Comparison of ENCODE assay signal across 18 cellular contexts in the genomic region with DNA sequence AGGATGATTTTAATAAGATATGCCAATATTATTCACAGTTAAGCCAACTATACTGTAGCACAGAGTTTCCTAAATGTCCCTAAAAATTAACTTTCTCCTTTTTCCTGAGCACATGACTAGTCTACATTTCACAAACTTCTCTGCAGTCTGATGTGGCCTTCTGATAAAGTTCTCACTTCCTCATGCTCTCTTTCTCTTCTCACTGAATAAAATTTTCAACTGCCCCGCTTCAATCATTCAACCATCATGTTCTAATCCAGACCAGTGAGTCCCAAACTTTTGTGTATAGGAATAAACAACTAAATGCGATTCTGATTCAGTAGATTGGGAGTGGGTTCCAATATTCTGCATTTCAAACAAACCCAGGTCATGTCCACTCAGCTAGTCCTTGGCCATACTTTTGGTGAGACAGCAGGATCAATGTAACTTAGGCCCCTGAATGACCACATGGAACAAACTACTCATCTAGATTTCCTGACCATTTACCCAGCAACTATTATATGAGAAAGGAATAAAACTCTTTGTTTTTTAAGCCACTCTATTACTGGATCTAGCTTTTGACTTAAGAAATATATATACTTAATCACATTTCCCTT. TPM values are rescaled to one million over a fixed set of nuclear protein-coding genes. Genes with fewer than 3 reads are reported as not detected.
A peak's percentile ranks its signal among the peaks of the same experiment; 100 is the strongest.
DNase-seq lines count a peak whose midpoint lies in the region; ATAC-seq and TF ChIP-seq lines count a peak whose summit lies in the region.
"Had no signal": no experiment of that assay in that cellular context is flagged by ENCODE, and none has a peak within 500 bp of the region (broad histone marks: within the 10 kb centered on the region; RNA-seq: fewer than 3 reads in every experiment).

No MANE protein-coding gene starts in this region.

- no peaks in the 10 kb centered on the region for H3K36me3 ChIP-seq in mammary epithelial cell (ENCODE audit: insufficient read depth, low read length)
- no peaks in the 10 kb centered on the region for H3K36me3 ChIP-seq in mucosa of descending colon (ENCODE audit: low read depth)
- H3K36me3 ChIP-seq: gastrocnemius medialis, HAP-1 had no signal

- in situ Hi-C loops in mammary epithelial cell (cut with MboI; ENCODE audit: low sequenced_read_pairs in 2 of 2) = no loop called here

- DNase-seq in MCF 10A (ENCODE audit: unreplicated experiment) (no peak), mammary epithelial cell (no peak), NB4 (ENCODE audit: low read depth) (peak; percentile 34), activated B cell treated with CpG ODN at 0.5 μM for 24 hours (no peak), mucosa of descending colon (no peak), retina (no peak)
- DNase-seq in activated CD4-positive, alpha-beta T cell treated with anti-CD3 and anti-CD28 coated beads, Interleukin-2, amount 50 U/mL, for 48 hours = no peak
- DNase-seq: activated CD4-positive, alpha-beta T cell treated with anti-CD3 and anti-CD28 coated beads for 1 hour; activated CD8-positive, alpha-beta memory T cell treated with anti-CD3 and anti-CD28 coated beads, Interleukin-2, amount 50 U/mL, for 4 hours; gastrocnemius medialis; left ventricle myocardium superior; NCI-H187; NCI-H446; stimulated activated naive CD8-positive, alpha-beta T cell treated with anti-CD3 and anti-CD28 coated beads, Interleukin-15, Interleukin-2, amounts not matched to agents 100 U/mL and 50 U/mL, for 24 hours; T-cell had no signal

- intact Hi-C loops in MCF 10A (cut with micrococcal nuclease) (no loop called here), mammary epithelial cell (cut with micrococcal nuclease) (no loop called here), activated B cell treated with CpG ODN at 0.5 μM for 24 hours (cut with micrococcal nuclease) (loop anchor here (1.0 to 5.0 kb wide), 3 partner anchors 19 to 146 kb away; no protein-coding TSS in a partner anchor), mucosa of descending colon (cut with DNase I, micrococcal nuclease) (no loop called here)

- CTCF ChIA-PET in MCF 10A (lab: Yijun Ruan, JAX) (interaction anchor here (1.3 kb wide), 1 partner anchor 10 kb away, joined by 4 read pairs; no protein-coding TSS in a partner anchor), mammary epithelial cell (lab: Charles Lee; ENCODE audit: low non-redundant PET) (no interaction called here), activated B cell treated with CpG ODN at 0.5 μM for 24 hours (lab: Charles Lee) (interaction anchor here (0.6 to 1.4 kb wide), 2 partner anchors 78 to 154 kb away, joined by 3 to 4 read pairs; no protein-coding TSS in a partner anchor)

- TF ChIP-seq CTCF in MCF 10A (IDR thresholded peaks at IDR 0.05; ENCODE audit: unreplicated experiment) (no peak), mammary epithelial cell (conservative IDR thresholded peaks at IDR 0.05 in 1 of 2, IDR thresholded peaks at IDR 0.05 in 1 of 2; ENCODE audit: extremely low read depth in 1 of 2, insufficient read depth in 1 of 2, low read depth in 1 of 2, low read length in 2 of 2) (no peak), NB4 (IDR thresholded peaks at IDR 0.05; ENCODE audit: low read depth, low read length) (no peak), activated B cell treated with CpG ODN at 0.5 μM for 24 hours (IDR thresholded peaks at IDR 0.05) (no peak), mucosa of descending colon (IDR thresholded peaks at IDR 0.05) (no peak)

- no peaks in the 10 kb centered on the region for H3K9me3 ChIP-seq in mammary epithelial cell (replicated peaks; ENCODE audit: insufficient read depth, low read length)
- H3K9me3 ChIP-seq in mucosa of descending colon = no peaks in the 10 kb centered on the region
- H3K9me3 ChIP-seq: gastrocnemius medialis had no signal

- H3K4me3 Mint-ChIP-seq in MCF 10A (ENCODE audit: unreplicated experiment) (no peak overlapping the region), activated B cell treated with CpG ODN at 0.5 μM for 24 hours (peak overlapping the region; percentile 66)

- H3K4me1 Mint-ChIP-seq in MCF 10A (ENCODE audit: insufficient read depth, unreplicated experiment) = peaks cover 8% of the 10 kb centered on the region
- peaks cover 70% of the 10 kb centered on the region for H3K4me1 Mint-ChIP-seq in activated B cell treated with CpG ODN at 0.5 μM for 24 hours

- no peak overlapping the region for H3K27ac ChIP-seq in mammary epithelial cell (ENCODE audit: insufficient read depth, low read depth, low read length)
- H3K27ac ChIP-seq: coronary artery, gastrocnemius medialis had no signal

- ATAC-seq in activated B cell treated with CpG ODN at 0.5 μM for 24 hours (ENCODE audit: low read depth) (peak; percentile 46), mucosa of descending colon (no peak), esophagus mucosa (no peak)
- ATAC-seq: gastrocnemius medialis; left ventricle myocardium superior; stimulated activated naive CD8-positive, alpha-beta T cell treated with anti-CD3 and anti-CD28 coated beads, Interleukin-15, Interleukin-2, amounts not matched to agents 100 U/mL and 50 U/mL, for 24 hours; T-cell had no signal

- dilution Hi-C loops in mammary epithelial cell (cut with HindIII; ENCODE audit: low sequenced_read_pairs) = loop anchor here (5.0 kb wide), 2 partner anchors 41 to 84 kb away; no protein-coding TSS in a partner anchor

- no peak overlapping the region for H3K4me2 ChIP-seq in mammary epithelial cell (ENCODE audit: insufficient read depth, low read depth, low read length)

- peaks cover 59% of the 10 kb centered on the region for H3K79me2 ChIP-seq in mammary epithelial cell (ENCODE audit: insufficient read depth, low read length)

- no peaks in the 10 kb centered on the region for H4K20me1 ChIP-seq in mammary epithelial cell (ENCODE audit: insufficient read depth, low read length)

- H3K27ac Mint-ChIP-seq in MCF 10A (ENCODE audit: low read depth, unreplicated experiment) (peak overlapping the region; percentile 59), activated B cell treated with CpG ODN at 0.5 μM for 24 hours (peak overlapping the region; percentile 80)

- BruUV-seq in MCF 10A (replicated peaks; lab: Mats Ljungman, UMichigan) (no TSS peak), mammary epithelial cell (replicated peaks; lab: Mats Ljungman, UMichigan) (no TSS peak)

- H3K4me3 ChIP-seq in mammary epithelial cell (replicated peaks in 1 of 3; ENCODE audit: insufficient read depth in 1 of 3, low read depth in 2 of 3, low read length in 3 of 3) (no peak overlapping the region), NB4 (ENCODE audit: low read depth, low read length) (no peak overlapping the region), mucosa of descending colon (no peak overlapping the region)
- H3K4me3 ChIP-seq: coronary artery, gastrocnemius medialis, HAP-1 had no signal

- H3K4me1 ChIP-seq in mammary epithelial cell (ENCODE audit: insufficient read depth, low read length) = no peaks in the 10 kb centered on the region
- H3K4me1 ChIP-seq in mucosa of descending colon (ENCODE audit: low read depth) = no peaks in the 10 kb centered on the region

- 93% methylated on average over 2 of the region's 2 CpGs for WGBS in mammary epithelial cell (ENCODE audit: low coverage, missing lambda C conversion rate)

- no peaks in the 10 kb centered on the region for H3K27me3 ChIP-seq in mammary epithelial cell (ENCODE audit: insufficient read depth, low read length)
- H3K27me3 ChIP-seq: gastrocnemius medialis had no signal

- H3K9ac ChIP-seq in mammary epithelial cell (ENCODE audit: insufficient read depth, low read length) = no peak overlapping the region

- no peak overlapping the region for H2AFZ ChIP-seq in mammary epithelial cell (ENCODE audit: low read depth, low read length)

- peaks cover 52% of the 10 kb centered on the region for H3K36me3 Mint-ChIP-seq in MCF 10A (ENCODE audit: insufficient read depth, unreplicated experiment)
- peaks cover 37% of the 10 kb centered on the region for H3K36me3 Mint-ChIP-seq in activated B cell treated with CpG ODN at 0.5 μM for 24 hours (ENCODE audit: low read depth)

- POLR2A ChIA-PET in MCF 10A (lab: Yijun Ruan, JAX) = interaction anchor here (0.8 to 2.3 kb wide), 4 partner anchors 10 to 16 kb away, joined by 3 to 6 read pairs (median 4); no protein-coding TSS in a partner anchor
- POLR2A ChIA-PET in activated B cell treated with CpG ODN at 0.5 μM for 24 hours (lab: Charles Lee) = interaction anchor here (0.9 to 5.3 kb wide), 5 partner anchors 10 to 104 kb away, joined by 3 to 71 read pairs (median 4); a partner anchor contains a TSS

- no peak for TF ChIP-seq POLR2A in NB4 (IDR thresholded peaks at IDR 0.05; ENCODE audit: extremely low read depth, insufficient read length)

- H3K9me3 Mint-ChIP-seq in MCF 10A (ENCODE audit: unreplicated experiment) (peaks cover 9% of the 10 kb centered on the region), activated B cell treated with CpG ODN at 0.5 μM for 24 hours (peaks cover 7% of the 10 kb centered on the region)

- H3K27me3 Mint-ChIP-seq in MCF 10A (ENCODE audit: insufficient read depth, unreplicated experiment) (no peaks in the 10 kb centered on the region), activated B cell treated with CpG ODN at 0.5 μM for 24 hours (no peaks in the 10 kb centered on the region)
- H3K27me3 Mint-ChIP-seq: T-cell had no signal

RNA-seq across cellular contexts. Expression of a gene that starts 20.1 kb away (rescaled TPM):
- 83.8 and 90.7 TPM in 2 replicates for total RNA-seq in MCF 10A (2022)
- total RNA-seq in mammary epithelial cell = 10 to 100 TPM; 30.5 to 47.9 TPM
- polyA plus RNA-seq in mammary epithelial cell = 28.3 TPM
- polyA minus RNA-seq in mammary epithelial cell = 90.3 TPM
- total RNA-seq in activated B cell treated with CpG ODN at 0.5 μM for 24 hours = 143 and 158 TPM in 2 replicates
- 10 to 100 TPM; 17.9 to 51.7 (median 20.8) TPM for total RNA-seq in mucosa of descending colon
- total RNA-seq in esophagus mucosa = 21.9 TPM
